In genomic region chr6:70060680-70061079, GRCh38 we compare ENCODE assay signal across 2 cellular contexts.
TF ChIP-seq lines count a peak whose summit lies in the region.

No MANE protein-coding gene starts in this region.

TF ChIP-seq in SK-N-SH, 30 proteins besides CTCF, POLR2A, EP300 and RAD21:
- TF ChIP-seq REST (IDR thresholded peaks at IDR 0.05; ENCODE audit: low read depth, low read length) (peak; percentile 67; the same call in 1 of the 2 replicates), ELF1 (IDR thresholded peaks at IDR 0.05) (no peak)

TF ChIP-seq in SK-N-SH treated with all-trans-retinoic acid at 6 μM for 48 hours, 23 proteins besides CTCF, POLR2A, EP300 and RAD21 (continued from another document):
- TF ChIP-seq, protein P1, sequence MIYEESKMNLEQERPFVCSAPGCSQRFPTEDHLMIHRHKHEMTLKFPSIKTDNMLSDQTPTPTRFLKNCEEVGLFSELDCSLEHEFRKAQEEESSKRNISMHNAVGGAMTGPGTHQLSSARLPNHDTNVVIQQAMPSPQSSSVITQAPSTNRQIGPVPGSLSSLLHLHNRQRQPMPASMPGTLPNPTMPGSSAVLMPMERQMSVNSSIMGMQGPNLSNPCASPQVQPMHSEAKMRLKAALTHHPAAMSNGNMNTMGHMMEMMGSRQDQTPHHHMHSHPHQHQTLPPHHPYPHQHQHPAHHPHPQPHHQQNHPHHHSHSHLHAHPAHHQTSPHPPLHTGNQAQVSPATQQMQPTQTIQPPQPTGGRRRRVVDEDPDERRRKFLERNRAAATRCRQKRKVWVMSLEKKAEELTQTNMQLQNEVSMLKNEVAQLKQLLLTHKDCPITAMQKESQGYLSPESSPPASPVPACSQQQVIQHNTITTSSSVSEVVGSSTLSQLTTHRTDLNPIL (CRISPR knock-in tag; IDR thresholded peaks at IDR 0.05; ENCODE audit: low read depth) = no peak
- TF ChIP-seq OSR1 (CRISPR knock-in tag; IDR thresholded peaks at IDR 0.05) (no peak), GLIS3 (CRISPR knock-in tag; IDR thresholded peaks at IDR 0.05) (no peak), TSHZ2 (CRISPR knock-in tag; IDR thresholded peaks at IDR 0.05) (no peak), ISL1 (CRISPR knock-in tag; IDR thresholded peaks at IDR 0.05) (no peak), PPARA (CRISPR knock-in tag; IDR thresholded peaks at IDR 0.05; ENCODE audit: borderline replicate concordance) (no peak), ZNF70 (CRISPR knock-in tag; IDR thresholded peaks at IDR 0.05) (no peak), ZNF565 (CRISPR knock-in tag; conservative IDR thresholded peaks at IDR 0.05; ENCODE audit: low read depth) (no peak), ZC3H10 (CRISPR knock-in tag; IDR thresholded peaks at IDR 0.05) (no peak), ZFP30 (CRISPR knock-in tag; IDR thresholded peaks at IDR 0.05) (no peak), PATZ1 (CRISPR knock-in tag; IDR thresholded peaks at IDR 0.05; ENCODE audit: borderline replicate concordance) (no peak), CSRNP3 (CRISPR knock-in tag; IDR thresholded peaks at IDR 0.05) (no peak)
